8 cellular contexts compared by ENCODE assay signal in the genomic region with DNA sequence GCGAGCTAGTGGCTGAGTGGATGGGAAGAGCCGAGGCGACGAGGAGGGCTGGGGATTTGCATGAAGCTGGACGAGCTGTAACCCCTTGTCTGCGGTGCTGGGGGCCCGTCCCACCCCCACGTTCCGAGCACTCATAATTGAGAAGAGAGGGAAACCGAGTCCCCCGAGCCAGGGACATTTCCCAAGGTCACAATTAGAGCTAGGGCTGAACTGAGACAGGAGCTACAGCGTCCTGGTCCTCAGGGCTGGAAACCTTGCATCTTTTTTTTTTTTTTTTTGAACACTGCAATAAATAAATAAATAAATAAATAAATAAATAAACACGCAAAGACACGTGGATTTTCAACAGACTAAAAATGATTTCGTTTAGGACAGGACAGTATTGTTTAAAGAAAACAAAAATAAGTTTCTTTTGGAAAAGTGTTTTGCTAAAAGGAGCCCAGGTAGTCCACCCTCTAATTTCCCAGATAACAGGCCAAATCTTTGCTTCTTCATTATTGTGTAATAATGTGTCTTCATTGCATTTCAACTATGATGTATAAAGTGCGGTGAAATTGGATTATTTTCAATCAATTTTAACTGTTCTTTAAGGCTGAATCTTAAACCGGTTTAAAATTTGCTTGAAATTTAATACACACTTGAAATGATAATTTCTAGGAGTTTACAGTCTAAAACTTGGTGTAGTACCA. TPM values are rescaled to one million over a fixed set of nuclear protein-coding genes. Genes with fewer than 3 reads are reported as not detected.
DNase-seq lines count a peak whose midpoint lies in the region; ATAC-seq, FAIRE-seq and TF ChIP-seq lines count a peak whose summit lies in the region.

No MANE protein-coding gene starts in this region.

- TF ChIP-seq CTCF in AG04450 (IDR thresholded peaks at IDR 0.05; ENCODE audit: low read depth, low read length) = no peak

- TF ChIP-seq POLR2A in GM12891 (IDR thresholded peaks at IDR 0.05; ENCODE audit: low read depth, low read length) = no peak

- H3K36me3 ChIP-seq in stomach smooth muscle (ENCODE audit: control insufficient read depth in 2 of 2, insufficient read depth in 2 of 2, low read length in 2 of 2) = no peaks in the 10 kb centered on the region

- CTCF ChIA-PET in AG04450 (lab: Charles Lee) = interaction anchor here (0.6 kb wide), 1 partner anchor 856 kb away, joined by 4 read pairs; no protein-coding TSS in a partner anchor

- peak overlapping the region; percentile 86 to 90 for H3K9ac ChIP-seq in stomach smooth muscle (ENCODE audit: low read length in 2 of 2)

- peak overlapping the region; percentile 92 for H3K4me3 ChIP-seq in AG04450 (ENCODE audit: low read depth, low read length)
- peak overlapping the region; percentile 81 to 97 for H3K4me3 ChIP-seq in stomach smooth muscle (ENCODE audit: low read length in 2 of 2)

- peak; percentile 7 for ATAC-seq in HG02870 (IDR thresholded peaks at IDR 0.05; ENCODE audit: unreplicated experiment)
- ATAC-seq in GM21381 (IDR thresholded peaks at IDR 0.05; ENCODE audit: unreplicated experiment) = no peak
- ATAC-seq in HG02759 (IDR thresholded peaks at IDR 0.05; ENCODE audit: unreplicated experiment) = no peak

- H3K9me3 ChIP-seq in AG04450 (ENCODE audit: control insufficient read depth, insufficient read depth, low read length) = no peaks in the 10 kb centered on the region; the same call in 1 of the 2 replicates
- no peaks in the 10 kb centered on the region for H3K9me3 ChIP-seq in stomach smooth muscle (ENCODE audit: control insufficient read depth in 2 of 2, low read length in 2 of 2)

- no peak overlapping the region for H3K27ac ChIP-seq in AG04450 (ENCODE audit: low read depth, low read length)
- peak overlapping the region; percentile 92 for H3K27ac ChIP-seq in angular gyrus (ENCODE audit: low read depth, low read length)
- H3K27ac ChIP-seq in stomach smooth muscle (ENCODE audit: low read length) = no peak overlapping the region

- DNase-seq in AG04450 (ENCODE audit: low read depth, low spot score) (no peak), kidney tubule cell (ENCODE audit: low spot score) (peak; percentile 9), GM12891 (ENCODE audit: insufficient read length, low spot score) (no peak)

- H3K27me3 ChIP-seq in AG04450 (ENCODE audit: control insufficient read depth, insufficient read depth, low read length) = no peaks in the 10 kb centered on the region
- H3K27me3 ChIP-seq in stomach smooth muscle (ENCODE audit: control insufficient read depth in 1 of 2, insufficient read depth in 2 of 2, low read length in 2 of 2) = no peaks in the 10 kb centered on the region

- no peak for FAIRE-seq in GM12891 (lab: Jason Lieb, UNC)

- POLR2A ChIA-PET in AG04450 (lab: Yijun Ruan, JAX) = no interaction called here

- peaks cover 10% of the 10 kb centered on the region for H3K4me1 ChIP-seq in stomach smooth muscle (ENCODE audit: control insufficient read depth, insufficient read depth, low read length)

TF ChIP-seq in GM12891, 5 proteins besides CTCF, POLR2A, EP300 and RAD21:
- TF ChIP-seq SPI1 (IDR thresholded peaks at IDR 0.05; ENCODE audit: low read depth, low read length) = no peak
TF ChIP-seq in GM12891: peak in this region for 0.

RNA-seq across cellular contexts. Expression of gene GDPD1, which starts 1.0 kb away (rescaled TPM):
- polyA plus RNA-seq in AG04450 (2011; rRNA removed) = 1.9 and 2.7 TPM in 2 replicates
- 2.0 and 2.2 TPM in 2 replicates for polyA minus RNA-seq in AG04450 (2011; rRNA and poly(A)+ RNA removed)
- polyA plus RNA-seq in GM12891 (2012; ENCODE audit: low read depth, missing spikeins) = 0.33 TPM

RNA-seq across cellular contexts. Expression of gene SMG8, which starts 11.5 kb away (rescaled TPM):
- polyA plus RNA-seq in AG04450 (2011; rRNA removed) = 15.7 and 16.6 TPM in 2 replicates
- polyA minus RNA-seq in AG04450 (2011; rRNA and poly(A)+ RNA removed) = 12.8 and 15.7 TPM in 2 replicates
- polyA plus RNA-seq in GM12891 (2012; ENCODE audit: low read depth, missing spikeins) = 8.2 TPM
